ENCODE assay signal across 23 cellular contexts in genomic region chr2:108270768-108271506, GRCh38. TPM values are rescaled to one million over a fixed set of nuclear protein-coding genes. Genes with fewer than 3 reads are reported as not detected.
DNase-seq lines count a peak whose midpoint lies in the region; ATAC-seq and TF ChIP-seq lines count a peak whose summit lies in the region.
"Had no signal": no experiment of that assay in that cellular context is flagged by ENCODE, and none has a peak within 500 bp of the region (broad histone marks: within the 10 kb centered on the region; RNA-seq: fewer than 3 reads in every experiment).

No MANE protein-coding gene starts in this region.

- H2AFZ ChIP-seq in ACC112 (ENCODE audit: low read length, unreplicated experiment) = peak overlapping the region; percentile 97

- H3K36me3 ChIP-seq in ACC112 (ENCODE audit: insufficient read depth, low read length) (no peaks in the 10 kb centered on the region), Panc1 (ENCODE audit: control insufficient read depth, insufficient read depth, low read length) (no peaks in the 10 kb centered on the region)
- H3K36me3 ChIP-seq in naive thymus-derived CD4-positive, alpha-beta T cell (ENCODE audit: control insufficient read depth in 2 of 3, insufficient read depth in 3 of 3, low read length in 3 of 3) = no peaks in the 10 kb centered on the region
- H3K36me3 ChIP-seq: spleen, thoracic aorta had no signal

- H3K4me1 Mint-ChIP-seq in nephron = peaks cover 28% of the 10 kb centered on the region
- no peaks in the 10 kb centered on the region for H3K4me1 Mint-ChIP-seq in naive thymus-derived CD4-positive, alpha-beta T cell

- peaks cover 3% of the 10 kb centered on the region for H3K9me3 Mint-ChIP-seq in nephron
- peaks cover 0 to 4% (median 0%) of the 10 kb centered on the region in 11 donors for H3K9me3 Mint-ChIP-seq in naive thymus-derived CD4-positive, alpha-beta T cell
- H3K9me3 Mint-ChIP-seq: activated T-cell treated with anti-CD3 and anti-CD28 coated beads, Interleukin-2, amount 50 U/mL, for 72 hours had no signal

- no peaks in the 10 kb centered on the region for H3K9me3 ChIP-seq in Panc1 (ENCODE audit: control insufficient read depth, insufficient read depth, low read depth, low read length)
- H3K9me3 ChIP-seq in naive thymus-derived CD4-positive, alpha-beta T cell (ENCODE audit: control insufficient read depth in 2 of 3, low read length in 3 of 3) = no peaks in the 10 kb centered on the region
- H3K9me3 ChIP-seq: spleen, thoracic aorta had no signal

- H3K27me3 ChIP-seq in ACC112 (ENCODE audit: insufficient read depth, low read length) (no peaks in the 10 kb centered on the region), Panc1 (ENCODE audit: control insufficient read depth, insufficient read depth, low read length) (no peaks in the 10 kb centered on the region), foreskin keratinocyte (no peaks in the 10 kb centered on the region)
- H3K27me3 ChIP-seq in naive thymus-derived CD4-positive, alpha-beta T cell (ENCODE audit: control insufficient read depth in 2 of 2, insufficient read depth in 2 of 2, low read length in 2 of 2) = no peaks in the 10 kb centered on the region
- H3K27me3 ChIP-seq: spleen had no signal

- peaks cover 8% of the 10 kb centered on the region for H3K27me3 Mint-ChIP-seq in nephron (ENCODE audit: low read depth)
- peaks cover 0 to 37% (median 5%) of the 10 kb centered on the region in 5 donors for H3K27me3 Mint-ChIP-seq in naive thymus-derived CD4-positive, alpha-beta T cell

- in situ Hi-C loops in Panc1 (cut with HindIII; ENCODE audit: low pct_unique_long_range_greater_than_20kb, low sequenced_read_pairs) (no loop called here), KBM-7 (cut with MboI; ENCODE audit: low pct_unique_long_range_greater_than_20kb, low sequenced_read_pairs) (no loop called here)

- H3K27ac Mint-ChIP-seq in nephron = peak overlapping the region; percentile 21 to 80 (median 76)
- no peak overlapping the region for H3K27ac Mint-ChIP-seq in naive thymus-derived CD4-positive, alpha-beta T cell
- H3K27ac Mint-ChIP-seq: activated CD8-positive, alpha-beta T cell treated with anti-CD3 and anti-CD28 coated beads, Interleukin-2, amount 10 ng/mL, durations not matched to agents 7 days and 5 days; activated naive CD8-positive, alpha-beta T cell; activated T-cell treated with anti-CD3 and anti-CD28 coated beads, Interleukin-2, amount 50 U/mL, for 72 hours had no signal

- H3K36me3 Mint-ChIP-seq in nephron (ENCODE audit: low read depth) = no peaks in the 10 kb centered on the region
- no peaks in the 10 kb centered on the region for H3K36me3 Mint-ChIP-seq in naive thymus-derived CD4-positive, alpha-beta T cell
- H3K36me3 Mint-ChIP-seq: activated naive CD8-positive, alpha-beta T cell had no signal

- TF ChIP-seq CTCF in Panc1 (IDR thresholded peaks at IDR 0.05) (no peak), foreskin keratinocyte (conservative IDR thresholded peaks at IDR 0.05) (no peak), nephron (IDR thresholded peaks at IDR 0.05; ENCODE audit: unreplicated experiment in 3 of 3) (no peak)

- H3K4me3 Mint-ChIP-seq in nephron = peak overlapping the region in 1 of 3 experiments; percentile 6
- H3K4me3 Mint-ChIP-seq in naive thymus-derived CD4-positive, alpha-beta T cell = no peak overlapping the region
- H3K4me3 Mint-ChIP-seq: activated CD8-positive, alpha-beta T cell treated with anti-CD3 and anti-CD28 coated beads, Interleukin-2, amount 10 ng/mL, durations not matched to agents 7 days and 5 days; activated naive CD8-positive, alpha-beta T cell; activated T-cell treated with anti-CD3 and anti-CD28 coated beads, Interleukin-2, amount 50 U/mL, for 72 hours had no signal

- peak; percentile 24; the same call in 1 of the 2 replicates for ATAC-seq in Panc1
- peak; percentile 22 for ATAC-seq in foreskin keratinocyte
- no peak for ATAC-seq in naive thymus-derived CD4-positive, alpha-beta T cell
- ATAC-seq: activated CD8-positive, alpha-beta T cell treated with anti-CD3 and anti-CD28 coated beads, Interleukin-2, amount 10 ng/mL, durations not matched to agents 7 days and 5 days; activated T-cell treated with anti-CD3 and anti-CD28 coated beads, Interleukin-2, amount 50 U/mL, for 72 hours; Right ventricle myocardium inferior had no signal

- BruUV-seq in Panc1 (replicated peaks; lab: Mats Ljungman, UMichigan) = no TSS peak

- no peak overlapping the region for H3K4me3 ChIP-seq in ACC112 (ENCODE audit: low read depth, low read length)
- H3K4me3 ChIP-seq in Panc1 (ENCODE audit: low read depth in 2 of 2, low read length in 2 of 2) = no peak overlapping the region
- H3K4me3 ChIP-seq in naive thymus-derived CD4-positive, alpha-beta T cell (ENCODE audit: low read length) = no peak overlapping the region
- H3K4me3 ChIP-seq: spleen had no signal

- intact Hi-C loops in Panc1 (cut with micrococcal nuclease; ENCODE audit: unreplicated experiment) = no loop called here
- intact Hi-C loops in naive thymus-derived CD4-positive, alpha-beta T cell (cut with micrococcal nuclease) = no loop called here

- peaks cover 48% of the 10 kb centered on the region for H3K4me1 ChIP-seq in ACC112 (ENCODE audit: control insufficient read depth, insufficient read depth, low read length, unreplicated experiment)
- H3K4me1 ChIP-seq in Panc1 (ENCODE audit: control insufficient read depth, insufficient read depth, low read length) = peaks cover 9% of the 10 kb centered on the region; the same call in 1 of the 2 replicates
- H3K4me1 ChIP-seq in foreskin keratinocyte = peaks cover 9% of the 10 kb centered on the region
- no peaks in the 10 kb centered on the region for H3K4me1 ChIP-seq in naive thymus-derived CD4-positive, alpha-beta T cell (ENCODE audit: control insufficient read depth in 2 of 2, insufficient read depth in 2 of 2, low read length in 2 of 2)
- H3K4me1 ChIP-seq: spleen had no signal

- CTCF ChIA-PET in Panc1 (lab: Charles Lee) = interaction anchor here (0.6 kb wide), 1 partner anchor 82 kb away, joined by 3 read pairs; no protein-coding TSS in a partner anchor
- CTCF ChIA-PET in naive thymus-derived CD4-positive, alpha-beta T cell (lab: Charles Lee) = no interaction called here

- DNase-seq in Panc1 (ENCODE audit: low read depth, low spot score) (no peak), foreskin keratinocyte (no peak), KBM-7 (no peak), HUDEP-2 (lab: John Stamatoyannopoulos, UW; ENCODE audit: unreplicated experiment in 76 of 76) (no peak), NCI-H2196 (lab: John Stamatoyannopoulos, UW; ENCODE audit: unreplicated experiment) (no peak)
- DNase-seq in naive thymus-derived CD4-positive, alpha-beta T cell = no peak
- DNase-seq: activated CD4-positive, CD25-positive, alpha-beta regulatory T cell; activated CD8-positive, alpha-beta T cell treated with anti-CD3 and anti-CD28 coated beads, Interleukin-2, amount 10 ng/mL, durations not matched to agents 7 days and 5 days; activated T-cell treated with anti-CD3 and anti-CD28 coated beads, Interleukin-2, amount 50 U/mL, for 72 hours; C1 segment of cervical spinal cord; H7; hippocampal formation; Karpas-422; kidney; NCI-H226; spleen had no signal

- H3K27ac ChIP-seq in ACC112 (ENCODE audit: low read depth, low read length) (peak overlapping the region; percentile 78), Panc1 (ENCODE audit: low read length) (no peak overlapping the region), foreskin keratinocyte (no peak overlapping the region)
- H3K27ac ChIP-seq in naive thymus-derived CD4-positive, alpha-beta T cell (ENCODE audit: low read depth, low read length) = no peak overlapping the region
- H3K27ac ChIP-seq: spleen had no signal

- no peaks in the 10 kb centered on the region for H3K79me2 ChIP-seq in ACC112 (ENCODE audit: control insufficient read depth, insufficient read depth, low read length, unreplicated experiment)

- POLR2A ChIA-PET in Panc1 (lab: Charles Lee) = no interaction called here
- POLR2A ChIA-PET in naive thymus-derived CD4-positive, alpha-beta T cell (lab: Charles Lee) = no interaction called here

RNA-seq across cellular contexts. Expression of gene SULT1C2, which starts 17.8 kb away (rescaled TPM):
- 0.31 TPM for total RNA-seq in Panc1 (2021; ENCODE audit: unreplicated experiment)
- polyA plus RNA-seq in Panc1 (2012; ENCODE audit: insufficient read length) = 0.33 TPM
- total RNA-seq in foreskin keratinocyte = not detected in 2 replicates
- polyA plus RNA-seq in foreskin keratinocyte = not detected in 2 replicates
- not detected for total RNA-seq in naive thymus-derived CD4-positive, alpha-beta T cell
- polyA plus RNA-seq in naive thymus-derived CD4-positive, alpha-beta T cell = not detected
- total RNA-seq: A172; activated CD8-positive, alpha-beta T cell treated with anti-CD3 and anti-CD28 coated beads, Interleukin-2, amount 10 ng/mL, durations not matched to agents 7 days and 5 days; activated T-cell treated with anti-CD3 and anti-CD28 coated beads, Interleukin-2, amount 50 U/mL, for 72 hours; T-helper 1 cell treated with Interleukin-12 subunit alpha and Interleukin-12 subunit beta and Interleukin-4 antibody, amounts not matched to agents 30 ng/mL and 1 ng/mL, for 36 hours had no signal

RNA-seq across cellular contexts. Expression of gene SULT1C3, which starts 31.2 kb away (rescaled TPM):
- not detected for total RNA-seq in Panc1 (2021; ENCODE audit: unreplicated experiment)
- polyA plus RNA-seq in Panc1 (2012; ENCODE audit: insufficient read length) = not detected
- not detected in 2 replicates for total RNA-seq in foreskin keratinocyte
- polyA plus RNA-seq in foreskin keratinocyte = not detected in 2 replicates
- total RNA-seq in naive thymus-derived CD4-positive, alpha-beta T cell = not detected
- not detected for polyA plus RNA-seq in naive thymus-derived CD4-positive, alpha-beta T cell
- total RNA-seq: A172; activated CD8-positive, alpha-beta T cell treated with anti-CD3 and anti-CD28 coated beads, Interleukin-2, amount 10 ng/mL, durations not matched to agents 7 days and 5 days; activated T-cell treated with anti-CD3 and anti-CD28 coated beads, Interleukin-2, amount 50 U/mL, for 72 hours; H7; kidney; Right ventricle myocardium inferior; spleen; T-helper 1 cell treated with Interleukin-12 subunit alpha and Interleukin-12 subunit beta and Interleukin-4 antibody, amounts not matched to agents 30 ng/mL and 1 ng/mL, for 36 hours; thoracic aorta had no signal
- polyA plus RNA-seq: spleen had no signal

Comparison
In these comparisons a context has a peak if more than half of its experiments do, and no peak if none do; other contexts are left out.
1. H3K27ac Mint-ChIP-seq: peak in nephron (3 of 3); none in naive thymus-derived CD4-positive, alpha-beta T cell (0 of 9).